ENCODE assay signal across 8 cellular contexts in the genomic region with DNA sequence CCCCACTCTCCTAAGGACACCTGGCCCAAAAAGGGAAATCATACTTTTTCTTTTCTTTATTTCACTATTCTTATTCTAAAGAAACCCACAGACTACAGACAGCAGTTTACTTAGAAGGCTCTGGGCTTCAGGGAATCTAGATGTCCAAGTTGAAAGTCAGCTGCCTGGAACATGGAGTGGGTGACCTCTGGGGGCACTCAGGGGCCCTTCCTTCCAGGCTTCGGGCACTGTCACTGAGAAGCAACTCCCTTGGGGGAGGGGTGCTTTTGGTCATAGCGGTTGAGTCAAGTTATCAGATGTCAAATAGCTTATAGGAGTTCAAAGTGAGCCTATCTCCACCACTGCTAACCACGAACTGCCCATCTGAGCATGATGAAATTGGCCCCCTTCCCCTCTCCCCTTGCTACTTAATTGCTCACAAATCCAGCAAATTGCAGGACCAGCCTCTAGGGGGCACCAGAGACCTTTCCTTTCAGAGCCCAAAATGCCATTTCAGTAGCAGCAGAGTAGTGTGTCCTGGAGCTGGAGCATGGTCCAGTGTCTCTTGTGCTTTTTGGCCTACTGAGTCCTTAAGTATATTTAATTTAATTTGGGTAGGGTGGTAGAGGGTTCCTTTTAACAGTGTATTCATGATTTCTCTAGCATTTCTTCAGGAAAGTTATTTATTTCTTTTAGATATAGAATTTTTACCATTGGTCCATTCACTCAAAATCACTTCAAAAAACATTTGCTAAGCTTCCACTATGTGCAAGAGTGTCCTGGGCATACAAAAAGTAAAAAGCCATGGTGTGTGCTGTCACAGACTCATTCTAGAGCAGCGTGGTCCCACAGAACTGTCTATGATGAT.
DNase-seq lines count a peak whose midpoint lies in the region; ATAC-seq, FAIRE-seq and TF ChIP-seq lines count a peak whose summit lies in the region.

No MANE protein-coding gene starts in this region.

- no peak for TF ChIP-seq EP300 in H1 (IDR thresholded peaks at IDR 0.05; ENCODE audit: borderline replicate concordance in 1 of 2, low read depth in 2 of 2, low read length in 2 of 2)

- WGBS in H1 (ENCODE audit: extremely low coverage in 1 of 2, insufficient coverage in 1 of 2, insufficient read length in 1 of 2, insufficient replicate concordance in 2 of 2, low coverage in 1 of 2, low lambda C conversion rate in 2 of 2, missing lambda C conversion rate in 1 of 2), 2 experiments = 49% methylated on average over 4 of the region's 4 CpGs; no CpG with 5 or more reads in 1 of the 2 experiments
- WGBS in mesendoderm (ENCODE audit: extremely low coverage, insufficient coverage, low lambda C conversion rate) = no CpG with 5 or more reads among the region's 4 CpGs

- no peaks in the 10 kb centered on the region for H3K36me3 ChIP-seq in GM06990 (ENCODE audit: control insufficient read depth, insufficient read depth, low read length)
- H3K36me3 ChIP-seq in H1 (ENCODE audit: control insufficient read depth in 2 of 4, insufficient read depth in 4 of 4, low read length in 3 of 4) = no peaks in the 10 kb centered on the region
- no peaks in the 10 kb centered on the region for H3K36me3 ChIP-seq in mesendoderm (ENCODE audit: control insufficient read depth, insufficient read depth, low read length)

- H3K4me3 ChIP-seq in GM06990 (replicated peaks; ENCODE audit: low read depth, low read length) = no peak overlapping the region
- H3K4me3 ChIP-seq in H1 (ENCODE audit: extremely low read depth in 1 of 4, insufficient read depth in 2 of 4, low read depth in 3 of 4, low read length in 4 of 4) = no peak overlapping the region
- no peak overlapping the region for H3K4me3 ChIP-seq in mesendoderm (ENCODE audit: low read length)

- H3K79me2 ChIP-seq in H1 (ENCODE audit: control insufficient read depth in 1 of 2, insufficient read depth in 2 of 2, low read length in 2 of 2) (no peaks in the 10 kb centered on the region), mesendoderm (ENCODE audit: control insufficient read depth, insufficient read depth, low read length) (no peaks in the 10 kb centered on the region)

- peak; percentile 73 for TF ChIP-seq CTCF in GM06990 (IDR thresholded peaks at IDR 0.05; ENCODE audit: insufficient read depth, low read length, poor library complexity, severe bottlenecking)
- TF ChIP-seq CTCF in H1 (IDR thresholded peaks at IDR 0.05; ENCODE audit: control extremely low read depth in 1 of 3, insufficient read depth in 1 of 3, low read depth in 1 of 3, low read length in 3 of 3) = peak; percentile 59 to 96 (median 92)

- ATAC-seq in HG03159 (IDR thresholded peaks at IDR 0.05; ENCODE audit: unreplicated experiment) (peak; percentile 77), GM18873 (IDR thresholded peaks at IDR 0.05; ENCODE audit: low FRiP score, unreplicated experiment) (no peak)

- H3K4me1 ChIP-seq in H1 (replicated peaks in 1 of 4; ENCODE audit: control insufficient read depth in 3 of 4, insufficient read depth in 4 of 4, low read length in 3 of 4) = no peaks in the 10 kb centered on the region
- H3K4me1 ChIP-seq in mesendoderm (ENCODE audit: control insufficient read depth, low read depth, low read length) = no peaks in the 10 kb centered on the region

- H2AK5ac ChIP-seq in H1 (ENCODE audit: low read depth, low read length) (no peak overlapping the region), mesendoderm (ENCODE audit: low read length) (no peak overlapping the region)

- H2BK20ac ChIP-seq in H1 (ENCODE audit: low read length) = no peak overlapping the region

- no peak overlapping the region for H2BK120ac ChIP-seq in H1 (replicated peaks; ENCODE audit: low read depth, low read length)
- H2BK120ac ChIP-seq in mesendoderm (ENCODE audit: low read depth, low read length) = peak overlapping the region; percentile 49

- H2BK12ac ChIP-seq in H1 (ENCODE audit: low read depth, low read length) = no peak overlapping the region

- H4K20me1 ChIP-seq in H1 (replicated peaks in 1 of 2; ENCODE audit: control insufficient read depth in 1 of 2, insufficient read depth in 2 of 2, low read length in 2 of 2) = no peaks in the 10 kb centered on the region

- H4K8ac ChIP-seq in H1 (ENCODE audit: extremely low read depth, insufficient read depth, low read length) = no peak overlapping the region
- H4K8ac ChIP-seq in mesendoderm (ENCODE audit: low read depth, low read length) = no peak overlapping the region

- H3K23me2 ChIP-seq in H1 (ENCODE audit: low read depth, low read length) = no peaks in the 10 kb centered on the region; the same call in 1 of the 2 replicates

- no peak overlapping the region for H3K9ac ChIP-seq in H1 (replicated peaks in 1 of 4; ENCODE audit: extremely low read depth in 1 of 4, low read depth in 3 of 4, low read length in 3 of 4)
- no peak overlapping the region for H3K9ac ChIP-seq in mesendoderm (ENCODE audit: low read length)

- no peaks in the 10 kb centered on the region for H3K79me1 ChIP-seq in H1 (ENCODE audit: low read depth, low read length)
- no peaks in the 10 kb centered on the region for H3K79me1 ChIP-seq in mesendoderm (ENCODE audit: low read length)

- POLR2A ChIA-PET in H1 (lab: Charles Lee; ENCODE audit: partially characterized antibody) = interaction anchor here (0.8 to 1.0 kb wide), 3 partner anchors 14 to 464 kb away, joined by 3 read pairs; a partner anchor contains a TSS

- H4K5ac ChIP-seq in H1 (ENCODE audit: insufficient read length, low read depth, low read length) (no peak overlapping the region), mesendoderm (ENCODE audit: low read length) (no peak overlapping the region)

- H3K27me3 ChIP-seq in GM06990 (replicated peaks; ENCODE audit: control insufficient read depth, insufficient read depth, low read length) = no peaks in the 10 kb centered on the region; the same call in 1 of the 2 replicates
- H3K27me3 ChIP-seq in H1 (replicated peaks in 1 of 4; ENCODE audit: control insufficient read depth in 3 of 4, extremely low read depth in 1 of 4, insufficient read depth in 3 of 4, low read length in 3 of 4) = no peaks in the 10 kb centered on the region
- no peaks in the 10 kb centered on the region for H3K27me3 ChIP-seq in mesendoderm (ENCODE audit: insufficient read depth, low read length, poor library complexity)

- no peak overlapping the region for H2AFZ ChIP-seq in H1 (ENCODE audit: low read length)

- no peak for DNase-seq in GM06990 (ENCODE audit: extremely low read depth, insufficient read length)
- DNase-seq in NCI-H774 (lab: John Stamatoyannopoulos, UW) = peak; percentile 55
- DNase-seq in activated CD8-positive, alpha-beta memory T cell treated with anti-CD3 and anti-CD28 coated beads for 24 hours = peak; percentile 88
- DNase-seq in H1 (ENCODE audit: low read depth in 1 of 2, low spot score in 2 of 2) = peak; percentile 72 to 91
- DNase-seq in mesendoderm = peak; percentile 92
- DNase-seq in stimulated activated CD8-positive, alpha-beta memory T cell treated with anti-CD3 and anti-CD28 coated beads, Interleukin-2, amount 100 ng/mL, for 48 hours (ENCODE audit: low read depth in 2 of 2) = peak; percentile 34 to 52

- H3K9me3 ChIP-seq in H1 (ENCODE audit: insufficient read depth in 2 of 2, low read depth in 1 of 2, low read length in 1 of 2) = no peaks in the 10 kb centered on the region

- peak; percentile 93 to 98 for TF ChIP-seq RAD21 in H1 (IDR thresholded peaks at IDR 0.05 in 1 of 2, conservative IDR thresholded peaks at IDR 0.05 in 1 of 2; ENCODE audit: low read depth in 2 of 2, low read length in 2 of 2)

- no peak overlapping the region for H3K14ac ChIP-seq in H1 (ENCODE audit: insufficient read length)

- H3K4ac ChIP-seq in H1 (replicated peaks; ENCODE audit: insufficient read length, low read depth, low read length) = no peak overlapping the region
- no peak overlapping the region for H3K4ac ChIP-seq in mesendoderm (ENCODE audit: low read depth, low read length)

- FAIRE-seq in H1 (lab: Jason Lieb, UNC) = peak; percentile 76

- no peak overlapping the region for H3K56ac ChIP-seq in H1 (replicated peaks; ENCODE audit: insufficient read length, low read depth, low read length)
- H3K56ac ChIP-seq in mesendoderm (ENCODE audit: low read length) = peak overlapping the region; percentile 36

- H2BK5ac ChIP-seq in H1 (ENCODE audit: low read depth, low read length) (no peak overlapping the region), mesendoderm (ENCODE audit: low read length) (no peak overlapping the region)

- no peak for TF ChIP-seq POLR2A in H1 (IDR thresholded peaks at IDR 0.05; ENCODE audit: control extremely low read depth in 1 of 2, low read depth in 2 of 2, low read length in 2 of 2)

- H3K27ac ChIP-seq in H1 (ENCODE audit: low read depth, low read length) = no peak overlapping the region
- no peak overlapping the region for H3K27ac ChIP-seq in mesendoderm (ENCODE audit: low read depth, low read length)

- H3K4me2 ChIP-seq in H1 (ENCODE audit: insufficient read depth in 1 of 2, low read depth in 2 of 2, low read length in 2 of 2) (no peak overlapping the region), mesendoderm (ENCODE audit: low read length) (no peak overlapping the region)

- no peak overlapping the region for H3K23ac ChIP-seq in H1 (ENCODE audit: insufficient read length)
- no peak overlapping the region for H3K23ac ChIP-seq in mesendoderm (ENCODE audit: low read length)

- H4K91ac ChIP-seq in H1 (replicated peaks; ENCODE audit: insufficient read length, low read length) = no peak overlapping the region

- H2BK15ac ChIP-seq in H1 (ENCODE audit: low read length) = no peak overlapping the region
- no peak overlapping the region for H2BK15ac ChIP-seq in mesendoderm (replicated peaks; ENCODE audit: low read depth)

- CTCF ChIA-PET in H1 (lab: Charles Lee; ENCODE audit: partially characterized antibody) = interaction anchor here (0.6 to 6.0 kb wide), 95 partner anchors 9 to 594 kb away, joined by 3 to 96 read pairs (median 4); no protein-coding TSS in a partner anchor

- H3K18ac ChIP-seq in H1 (ENCODE audit: extremely low read depth, low read length) (no peak overlapping the region), mesendoderm (ENCODE audit: low read length) (no peak overlapping the region)

TF ChIP-seq in H1, 55 proteins besides CTCF, POLR2A, EP300 and RAD21:
- TF ChIP-seq JUND (IDR thresholded peaks at IDR 0.05; ENCODE audit: low read length) (0 out of 2 replicates have a peak, but pooled peaks have one; percentile 9), TAF7 (optimal IDR thresholded peaks at IDR 0.05; ENCODE audit: borderline replicate concordance, low read depth, low read length) (no peak), CEBPB (IDR thresholded peaks at IDR 0.05; ENCODE audit: low read depth, low read length) (peak; percentile 47; the same call in 1 of the 2 replicates)
